In the genomic region with DNA sequence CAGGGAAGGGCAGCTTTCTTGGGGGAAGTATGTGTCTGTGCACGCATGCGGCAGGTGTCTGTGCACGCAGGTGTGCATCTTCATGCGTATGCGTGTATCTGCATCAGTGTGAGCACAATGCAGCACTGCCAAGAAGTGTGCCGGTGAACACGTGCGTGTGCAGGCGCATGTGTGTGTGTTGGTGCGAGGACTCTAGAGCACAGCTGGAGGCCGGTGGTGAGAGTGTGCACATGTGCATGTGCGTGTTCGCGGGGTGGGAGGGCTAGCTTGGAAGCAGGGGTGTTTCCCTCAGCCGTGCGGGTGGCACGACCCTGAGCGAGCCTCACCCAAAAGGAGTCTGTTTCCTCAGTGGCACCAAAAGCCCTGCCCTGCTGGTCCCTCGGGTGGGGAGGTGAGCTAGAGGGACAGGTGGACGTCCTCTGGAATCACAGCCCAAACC, we compare ENCODE assay signal across 21 cellular contexts. TPM values are rescaled to one million over a fixed set of nuclear protein-coding genes. Genes with fewer than 3 reads are reported as not detected.
DNase-seq lines count a peak whose midpoint lies in the region; ATAC-seq, FAIRE-seq and TF ChIP-seq lines count a peak whose summit lies in the region.
"Had no signal": no experiment of that assay in that cellular context is flagged by ENCODE, and none has a peak within 500 bp of the region (broad histone marks: within the 10 kb centered on the region; RNA-seq: fewer than 3 reads in every experiment).

No MANE protein-coding gene starts in this region.

- H3K9me3 Mint-ChIP-seq in natural killer cell = no peaks in the 10 kb centered on the region
- no peaks in the 10 kb centered on the region for H3K9me3 Mint-ChIP-seq in natural killer cell treated with Interleukin-12 subunit alpha and Interleukin-12 subunit beta and Interleukin-15 and Interleukin-18, amount 100 ng/mL, for 72 hours
- H3K9me3 Mint-ChIP-seq: CD14-positive monocyte had no signal

- H3K27me3 ChIP-seq in Loucy (ENCODE audit: insufficient read depth, low read length, poor library complexity, severe bottlenecking) = no peaks in the 10 kb centered on the region
- H3K27me3 ChIP-seq in transverse colon = no peaks in the 10 kb centered on the region
- no peaks in the 10 kb centered on the region for H3K27me3 ChIP-seq in dorsolateral prefrontal cortex

- H3K36me3 Mint-ChIP-seq in natural killer cell = no peaks in the 10 kb centered on the region
- no peaks in the 10 kb centered on the region for H3K36me3 Mint-ChIP-seq in natural killer cell treated with Interleukin-12 subunit alpha and Interleukin-12 subunit beta and Interleukin-15 and Interleukin-18, amount 100 ng/mL, for 72 hours

- H3K4me2 ChIP-seq in Loucy (ENCODE audit: low read depth, low read length, poor library complexity, severe bottlenecking) = peak overlapping the region; percentile 75

- no peak for TF ChIP-seq CTCF in natural killer cell (IDR thresholded peaks at IDR 0.05)
- TF ChIP-seq CTCF in Loucy (conservative IDR thresholded peaks at IDR 0.05; ENCODE audit: low read length) = no peak
- no peak for TF ChIP-seq CTCF in kidney (IDR thresholded peaks at IDR 0.05; ENCODE audit: borderline replicate concordance, extremely low read depth, insufficient read depth)
- no peak for TF ChIP-seq CTCF in transverse colon (IDR thresholded peaks at IDR 0.05)
- no peak for TF ChIP-seq CTCF in dorsolateral prefrontal cortex (IDR thresholded peaks at IDR 0.05 in 54 of 56, conservative IDR thresholded peaks at IDR 0.05 in 2 of 56; ENCODE audit: low read depth in 1 of 56, partially characterized antibody in 56 of 56)

- H3K36me3 ChIP-seq in Loucy (ENCODE audit: insufficient read depth, low read length) (peaks cover 17% of the 10 kb centered on the region; the same call in 1 of the 2 replicates), kidney (ENCODE audit: control insufficient read depth in 1 of 2, insufficient read depth in 2 of 2, low read length in 2 of 2) (no peaks in the 10 kb centered on the region), transverse colon (no peaks in the 10 kb centered on the region)
- H3K36me3 ChIP-seq: SJSA1 had no signal

- H3K4me1 Mint-ChIP-seq in natural killer cell = peaks cover 9 to 11% of the 10 kb centered on the region in 2 donors
- H3K4me1 Mint-ChIP-seq in natural killer cell treated with Interleukin-12 subunit alpha and Interleukin-12 subunit beta and Interleukin-15 and Interleukin-18, amount 100 ng/mL, for 72 hours (ENCODE audit: low read depth in 2 of 2) = peaks cover 4 to 5% of the 10 kb centered on the region in 2 donors

- no peaks in the 10 kb centered on the region for H3F3A ChIP-seq in Loucy (ENCODE audit: low read depth)

- intact Hi-C loops in natural killer cell (cut with micrococcal nuclease) = no loop called here
- intact Hi-C loops in kidney (cut with DNase I) = no loop called here
- intact Hi-C loops in transverse colon (cut with DNase I; ENCODE audit: low total_unique reads) = no loop called here
- intact Hi-C loops in dorsolateral prefrontal cortex (cut with DNase I) = no loop called here

- WGBS in transverse colon (ENCODE audit: low coverage in 1 of 2), 2 donors = 89% methylated on average over 20 of the region's 20 CpGs; no CpG with 5 or more reads in 1 of the 2 donors

- no peak for ATAC-seq in natural killer cell
- ATAC-seq in natural killer cell treated with Interleukin-12 subunit alpha and Interleukin-12 subunit beta and Interleukin-15 and Interleukin-18, amount 100 ng/mL, for 72 hours = no peak
- ATAC-seq: PC-3 had no signal

- no peaks in the 10 kb centered on the region for H3K9me2 ChIP-seq in Loucy (replicated peaks; ENCODE audit: low read depth, low read length)

- H3K4me3 ChIP-seq in Loucy (ENCODE audit: low read length, poor library complexity, severe bottlenecking) = peak overlapping the region; percentile 67
- no peak overlapping the region for H3K4me3 ChIP-seq in kidney (ENCODE audit: low read length in 2 of 2)
- H3K4me3 ChIP-seq in transverse colon = no peak overlapping the region
- no peak overlapping the region for H3K4me3 ChIP-seq in dorsolateral prefrontal cortex
- H3K4me3 ChIP-seq: HAP-1, SJSA1 had no signal

- H3K4me3 Mint-ChIP-seq in natural killer cell = peak overlapping the region; percentile 71
- no peak overlapping the region for H3K4me3 Mint-ChIP-seq in natural killer cell treated with Interleukin-12 subunit alpha and Interleukin-12 subunit beta and Interleukin-15 and Interleukin-18, amount 100 ng/mL, for 72 hours

- in situ Hi-C loops in transverse colon (cut with MboI; ENCODE audit: low pct_ligation_motif_present in 1 of 4, low pct_unique_long_range_greater_than_20kb in 1 of 4, low sequenced_read_pairs in 3 of 4) = no loop called here

- FAIRE-seq in kidney (lab: Jason Lieb, UNC) = no peak
- FAIRE-seq: GM19239 had no signal

- H3K9ac ChIP-seq in Loucy (ENCODE audit: low read depth, low read length, poor library complexity, severe bottlenecking) (peak overlapping the region; percentile 54), kidney (ENCODE audit: low read length in 2 of 2) (no peak overlapping the region)

- TF ChIP-seq POLR2A in transverse colon (IDR thresholded peaks at IDR 0.05) = no peak

- no peak for TF ChIP-seq EP300 in transverse colon (IDR thresholded peaks at IDR 0.05; ENCODE audit: low read depth)

- H3K27ac ChIP-seq in kidney (ENCODE audit: low read depth in 2 of 2, low read length in 2 of 2) (no peak overlapping the region), transverse colon (no peak overlapping the region), dorsolateral prefrontal cortex (no peak overlapping the region)
- H3K27ac ChIP-seq: RWPE1, SJSA1 had no signal

- peaks cover 50% of the 10 kb centered on the region for H3K4me1 ChIP-seq in Loucy (ENCODE audit: insufficient read depth, low read length, poor library complexity, severe bottlenecking)
- H3K4me1 ChIP-seq in kidney (ENCODE audit: control insufficient read depth in 1 of 2, insufficient read depth in 1 of 2, low read depth in 1 of 2, low read length in 2 of 2) = no peaks in the 10 kb centered on the region
- peaks cover 0 to 11% (median 10%) of the 10 kb centered on the region in 4 donors for H3K4me1 ChIP-seq in transverse colon
- H3K4me1 ChIP-seq: HAP-1 had no signal

- H3K79me2 ChIP-seq in Loucy (ENCODE audit: insufficient read depth, low read length) = peaks cover 58% of the 10 kb centered on the region

- H4K20me1 ChIP-seq in Loucy (ENCODE audit: insufficient read depth, low read length, poor library complexity, severe bottlenecking) = peaks cover under 1% of the 10 kb centered on the region

- peak overlapping the region in 1 of 2 donors; percentile 57 for H3K27ac Mint-ChIP-seq in natural killer cell
- no peak overlapping the region for H3K27ac Mint-ChIP-seq in natural killer cell treated with Interleukin-12 subunit alpha and Interleukin-12 subunit beta and Interleukin-15 and Interleukin-18, amount 100 ng/mL, for 72 hours
- H3K27ac Mint-ChIP-seq: CD14-positive monocyte had no signal

- DNase-seq in natural killer cell = no peak
- DNase-seq in natural killer cell treated with Interleukin-12 subunit alpha and Interleukin-12 subunit beta and Interleukin-15 and Interleukin-18, amount 100 ng/mL, for 72 hours (ENCODE audit: low spot score) = no peak
- DNase-seq in kidney = peak; percentile 58
- DNase-seq in cerebellar nuclear complex (lab: John Stamatoyannopoulos, UW) = no peak
- no peak for DNase-seq in transverse colon
- no peak for DNase-seq in dorsolateral prefrontal cortex
- DNase-seq: Caco-2, EL, MV-4-11, NCI-H1417 treated with DMSO at 0.1 percent for 48 hours, NCI-H2029, NCI-H446 treated with DMSO at 0.1 percent for 48 hours, PC-3 had no signal

- no peaks in the 10 kb centered on the region for H3K27me3 Mint-ChIP-seq in natural killer cell (ENCODE audit: low read depth in 2 of 2)
- H3K27me3 Mint-ChIP-seq in natural killer cell treated with Interleukin-12 subunit alpha and Interleukin-12 subunit beta and Interleukin-15 and Interleukin-18, amount 100 ng/mL, for 72 hours = no peaks in the 10 kb centered on the region

- no peaks in the 10 kb centered on the region for H3K9me3 ChIP-seq in Loucy (ENCODE audit: insufficient read depth, low read depth, low read length)
- H3K9me3 ChIP-seq in kidney (ENCODE audit: control insufficient read depth in 1 of 2, low read length in 2 of 2) = no peaks in the 10 kb centered on the region
- no peaks in the 10 kb centered on the region for H3K9me3 ChIP-seq in transverse colon
- H3K9me3 ChIP-seq: Caco-2, HAP-1, SJSA1 had no signal

- no peak overlapping the region for H2AFZ ChIP-seq in Loucy (ENCODE audit: low read length)

RNA-seq across cellular contexts. Expression of a gene that starts 7.5 kb away (rescaled TPM):
- 10 to 100 TPM; 22.3 to 24.0 (median 23.8) TPM for total RNA-seq in natural killer cell
- 100 to 1,000 TPM in 1 of 2 donors, 10 to 100 TPM in 1; 34.9 to 100 TPM for total RNA-seq in natural killer cell treated with Interleukin-12 subunit alpha and Interleukin-12 subunit beta and Interleukin-15 and Interleukin-18, amount 100 ng/mL, for 72 hours
- 9.5 TPM for total RNA-seq in kidney
- 2.0 TPM for polyA plus RNA-seq in kidney (ENCODE audit: insufficient read depth, low read depth, low replicate concordance)
- 10 to 100 TPM in 1 of 4 donors, 1 to 10 TPM in 3; 2.8 to 32.9 (median 4.6) TPM for total RNA-seq in transverse colon
- 10 to 100 TPM in 1 of 120 experiments, 1 to 10 TPM in 115, under 1 TPM in 4; 0.58 to 11.1 (median 2.8) TPM for total RNA-seq in dorsolateral prefrontal cortex
- total RNA-seq: HT1080, PC-3, SJSA1 had no signal

RNA-seq across cellular contexts. Expression of a gene that starts 22.1 kb away (rescaled TPM):
- total RNA-seq in natural killer cell (10 to 100 TPM; 45.1 to 60.1 (median 53.1) TPM), kidney (37.3 TPM), transverse colon (10 to 100 TPM; 29.5 to 34.1 (median 31.7) TPM), dorsolateral prefrontal cortex (10 to 100 TPM; 27.0 to 46.6 (median 36.3) TPM)
- 10 to 100 TPM; 34.9 to 35.5 TPM for total RNA-seq in natural killer cell treated with Interleukin-12 subunit alpha and Interleukin-12 subunit beta and Interleukin-15 and Interleukin-18, amount 100 ng/mL, for 72 hours
- polyA plus RNA-seq in kidney (ENCODE audit: insufficient read depth, low read depth, low replicate concordance) = 16.4 TPM

RNA-seq across cellular contexts. Expression of a gene that starts 33.7 kb away (rescaled TPM):
- total RNA-seq in natural killer cell = 100 to 1,000 TPM in 1 of 3 donors, 10 to 100 TPM in 2; 79.5 to 116 (median 83.4) TPM
- total RNA-seq in natural killer cell treated with Interleukin-12 subunit alpha and Interleukin-12 subunit beta and Interleukin-15 and Interleukin-18, amount 100 ng/mL, for 72 hours = 10 to 100 TPM; 57.6 to 81.1 TPM
- 67.9 TPM for total RNA-seq in kidney
- 23.0 TPM for polyA plus RNA-seq in kidney (ENCODE audit: insufficient read depth, low read depth, low replicate concordance)
- 100 to 1,000 TPM in 1 of 4 donors, 10 to 100 TPM in 3; 68.3 to 135 (median 88.0) TPM for total RNA-seq in transverse colon
- total RNA-seq in dorsolateral prefrontal cortex = 10 to 100 TPM; 37.4 to 68.3 (median 49.5) TPM

RNA-seq across cellular contexts. Expression of a gene that starts 46.7 kb away (rescaled TPM):
- total RNA-seq in natural killer cell (not detected), kidney (not detected), transverse colon (not detected), dorsolateral prefrontal cortex (not detected)
- total RNA-seq in natural killer cell treated with Interleukin-12 subunit alpha and Interleukin-12 subunit beta and Interleukin-15 and Interleukin-18, amount 100 ng/mL, for 72 hours = not detected
- not detected for polyA plus RNA-seq in kidney (ENCODE audit: insufficient read depth, low read depth, low replicate concordance)
- total RNA-seq: A673, HT1080, PC-3, SJSA1 had no signal
- polyA plus RNA-seq: CD14-positive monocyte had no signal
